Comparison of ENCODE assay signal across 2 cellular contexts in genomic region chr4:79049840-79050520, GRCh38.
TF ChIP-seq lines count a peak whose summit lies in the region.

No MANE protein-coding gene starts in this region.

TF ChIP-seq in SK-N-SH, 30 proteins besides CTCF, POLR2A, EP300 and RAD21 (continued from another document):
- no peak for TF ChIP-seq USF2 (IDR thresholded peaks at IDR 0.05; ENCODE audit: borderline replicate concordance, low read depth, low read length)
- no peak for TF ChIP-seq TCF12 (IDR thresholded peaks at IDR 0.05)
- no peak for TF ChIP-seq TAF1 (IDR thresholded peaks at IDR 0.05; ENCODE audit: borderline replicate concordance, low read depth, low read length)
- no peak for TF ChIP-seq GABPA (IDR thresholded peaks at IDR 0.05; ENCODE audit: low read depth)
- no peak for TF ChIP-seq MXI1 (IDR thresholded peaks at IDR 0.05; ENCODE audit: low read depth, low read length)
- TF ChIP-seq MAX (IDR thresholded peaks at IDR 0.05; ENCODE audit: low read depth) = no peak
- TF ChIP-seq SMC3 (IDR thresholded peaks at IDR 0.05; ENCODE audit: low read depth, low read length) = no peak
- no peak for TF ChIP-seq IRF3 (IDR thresholded peaks at IDR 0.05; ENCODE audit: low read depth, low read length)

TF ChIP-seq in SK-N-SH treated with all-trans-retinoic acid at 6 μM for 48 hours, 23 proteins besides CTCF, POLR2A, EP300 and RAD21 (continued from another document):
- TF ChIP-seq BACH2 (CRISPR knock-in tag; IDR thresholded peaks at IDR 0.05; ENCODE audit: borderline replicate concordance) (no peak), CREB5 (CRISPR knock-in tag; IDR thresholded peaks at IDR 0.05; ENCODE audit: low read depth) (no peak), SNAI2 (CRISPR knock-in tag; IDR thresholded peaks at IDR 0.05) (no peak), GLIS3 (CRISPR knock-in tag; IDR thresholded peaks at IDR 0.05) (no peak), TSHZ2 (CRISPR knock-in tag; IDR thresholded peaks at IDR 0.05) (no peak), TCF4 (CRISPR knock-in tag; IDR thresholded peaks at IDR 0.05; ENCODE audit: borderline replicate concordance) (no peak), ZNF70 (CRISPR knock-in tag; IDR thresholded peaks at IDR 0.05) (no peak), OSR1 (CRISPR knock-in tag; IDR thresholded peaks at IDR 0.05) (no peak), PATZ1 (CRISPR knock-in tag; IDR thresholded peaks at IDR 0.05; ENCODE audit: borderline replicate concordance) (no peak), ZC3H10 (CRISPR knock-in tag; IDR thresholded peaks at IDR 0.05) (no peak), ZNF565 (CRISPR knock-in tag; conservative IDR thresholded peaks at IDR 0.05; ENCODE audit: low read depth) (no peak), ZFP3 (CRISPR knock-in tag; IDR thresholded peaks at IDR 0.05) (no peak)
TF ChIP-seq in SK-N-SH treated with all-trans-retinoic acid at 6 μM for 48 hours: peak in this region for 0.
